ENCODE assay signal across 1 cellular context in genomic region chr3:10445561-10445960, GRCh38.
TF ChIP-seq lines count a peak whose summit lies in the region.

No MANE protein-coding gene starts in this region.

TF ChIP-seq in IMR-90, 13 proteins besides CTCF, POLR2A, EP300 and RAD21 (continued from another document):
- TF ChIP-seq USF2 (IDR thresholded peaks at IDR 0.05; ENCODE audit: low read depth, low read length): no peak
- TF ChIP-seq RFX5 (IDR thresholded peaks at IDR 0.05; ENCODE audit: low read depth, low read length): no peak
- no peak for TF ChIP-seq MXI1 (IDR thresholded peaks at IDR 0.05; ENCODE audit: borderline replicate concordance, low read depth, low read length)
- TF ChIP-seq MAFK (IDR thresholded peaks at IDR 0.05; ENCODE audit: low read depth, low read length): no peak
- no peak for TF ChIP-seq MAZ (IDR thresholded peaks at IDR 0.05; ENCODE audit: borderline replicate concordance, low read depth, low read length)
TF ChIP-seq in IMR-90: peak in this region for 0.
